17 cellular contexts compared by ENCODE assay signal in genomic region chr10:121654021-121654545, GRCh38. TPM values are rescaled to one million over a fixed set of nuclear protein-coding genes. Genes with fewer than 3 reads are reported as not detected.
"Had no signal": no experiment of that assay in that cellular context is flagged by ENCODE, and none has a peak within 500 bp of the region (broad histone marks: within the 10 kb centered on the region; RNA-seq: fewer than 3 reads in every experiment).

No MANE protein-coding gene starts in this region.

- H3K4me3 ChIP-seq: dorsolateral prefrontal cortex, lung, thyroid gland had no signal

- ATAC-seq: activated CD8-positive, alpha-beta T cell treated with anti-CD3 and anti-CD28 coated beads for 36 hours; activated T-helper 17 cell treated with anti-CD3 and anti-CD28 coated beads, Interleukin-2, amount 50 U/mL, for 72 hours had no signal

- DNase-seq: activated B cell treated with CpG ODN at 0.5 μM for 24 hours; activated CD4-positive, alpha-beta T cell treated with anti-CD3 and anti-CD28 coated beads for 48 hours; activated CD8-positive, alpha-beta T cell treated with anti-CD3 and anti-CD28 coated beads for 36 hours; activated naive CD4-positive, alpha-beta T cell; activated naive CD8-positive, alpha-beta T cell treated with anti-CD3 and anti-CD28 coated beads, Interleukin-2, amount 10 ng/mL, durations not matched to agents 7 days and 5 days; activated T-cell treated with anti-CD3 and anti-CD28 coated beads, Interleukin-2, amount 50 U/mL, for 1 hour; amygdala; caudate nucleus; dorsolateral prefrontal cortex; midbrain; nephron progenitor cell; nucleus accumbens; stimulated activated CD8-positive, alpha-beta memory T cell treated with anti-CD3 and anti-CD28 coated beads, Interleukin-4, amount 100 ng/mL, for 48 hours; stimulated activated naive CD4-positive, alpha-beta T cell; thyroid gland had no signal

RNA-seq across cellular contexts. Expression of gene FGFR2, which starts 55.8 kb away (rescaled TPM):
- total RNA-seq: activated B cell treated with CpG ODN at 0.5 μM for 24 hours; activated CD8-positive, alpha-beta T cell treated with anti-CD3 and anti-CD28 coated beads for 36 hours; activated T-helper 17 cell treated with anti-CD3 and anti-CD28 coated beads, Interleukin-2, amount 50 U/mL, for 72 hours had no signal
